In genomic region chr11:72222106-72222891, GRCh38 we compare ENCODE assay signal across 8 cellular contexts. TPM values are rescaled to one million over a fixed set of nuclear protein-coding genes. Genes with fewer than 3 reads are reported as not detected.
DNase-seq lines count a peak whose midpoint lies in the region; ATAC-seq and TF ChIP-seq lines count a peak whose summit lies in the region.

No MANE protein-coding gene starts in this region.

- H3K4me1 ChIP-seq in thymus (ENCODE audit: control insufficient read depth, insufficient read depth, low read length): peaks cover 14% of the 10 kb centered on the region

- no peak for TF ChIP-seq CTCF in kidney epithelial cell (IDR thresholded peaks at IDR 0.05; ENCODE audit: insufficient read depth, low read length, poor library complexity, severe bottlenecking)

- peak overlapping the region; percentile 85 for H3K27ac ChIP-seq in thymus (ENCODE audit: low read depth)

- H3K27me3 ChIP-seq in kidney epithelial cell (ENCODE audit: control insufficient read depth, insufficient read depth, low read length): peaks cover 6% of the 10 kb centered on the region
- no peaks in the 10 kb centered on the region for H3K27me3 ChIP-seq in thymus (ENCODE audit: control insufficient read depth, insufficient read depth)

- no peaks in the 10 kb centered on the region for H3K9me3 Mint-ChIP-seq in activated CD4-positive, alpha-beta T cell treated with anti-CD3 and anti-CD28 coated beads, Interleukin-2, amount 10 ng/mL, durations not matched to agents 7 days and 5 days
- no peaks in the 10 kb centered on the region for H3K9me3 Mint-ChIP-seq in activated naive CD8-positive, alpha-beta T cell (ENCODE audit: low read depth)

- H3K36me3 Mint-ChIP-seq in activated CD4-positive, alpha-beta T cell treated with anti-CD3 and anti-CD28 coated beads, Interleukin-2, amount 10 ng/mL, durations not matched to agents 7 days and 5 days (ENCODE audit: low read depth): peaks cover 4% of the 10 kb centered on the region
- no peaks in the 10 kb centered on the region for H3K36me3 Mint-ChIP-seq in activated naive CD8-positive, alpha-beta T cell

- H3K4me1 Mint-ChIP-seq in activated CD4-positive, alpha-beta T cell treated with anti-CD3 and anti-CD28 coated beads, Interleukin-2, amount 10 ng/mL, durations not matched to agents 7 days and 5 days: peaks cover 36% of the 10 kb centered on the region
- H3K4me1 Mint-ChIP-seq in activated naive CD8-positive, alpha-beta T cell (ENCODE audit: low read depth): peaks cover 25% of the 10 kb centered on the region

- CTCF ChIA-PET in activated CD4-positive, alpha-beta T cell treated with anti-CD3 and anti-CD28 coated beads, Interleukin-2, amount 10 ng/mL, durations not matched to agents 7 days and 5 days (lab: Charles Lee): interaction anchor here (0.8 to 1.5 kb wide), 5 partner anchors 39 to 212 kb away, joined by 3 to 4 read pairs (median 3); partner anchors contain the start of gene CLPB

- H3K27me3 Mint-ChIP-seq in activated CD4-positive, alpha-beta T cell treated with anti-CD3 and anti-CD28 coated beads, Interleukin-2, amount 10 ng/mL, durations not matched to agents 7 days and 5 days: peaks cover 6% of the 10 kb centered on the region
- H3K27me3 Mint-ChIP-seq in activated naive CD8-positive, alpha-beta T cell: no peaks in the 10 kb centered on the region

- peak overlapping the region; percentile 94 for H3K27ac Mint-ChIP-seq in activated CD4-positive, alpha-beta T cell treated with anti-CD3 and anti-CD28 coated beads, Interleukin-2, amount 10 ng/mL, durations not matched to agents 7 days and 5 days
- peak overlapping the region; percentile 73 for H3K27ac Mint-ChIP-seq in activated naive CD8-positive, alpha-beta T cell

- H3K4me3 ChIP-seq in kidney epithelial cell (ENCODE audit: low read depth, low read length) (peak overlapping the region; percentile 77), thymus (ENCODE audit: low read length) (peak overlapping the region; percentile 88)

- H3K36me3 ChIP-seq in kidney epithelial cell (ENCODE audit: control insufficient read depth, insufficient read depth, low read length) (no peaks in the 10 kb centered on the region), thymus (ENCODE audit: control insufficient read depth, insufficient read depth) (no peaks in the 10 kb centered on the region)

- H3K4me3 Mint-ChIP-seq in activated CD4-positive, alpha-beta T cell treated with anti-CD3 and anti-CD28 coated beads, Interleukin-2, amount 10 ng/mL, durations not matched to agents 7 days and 5 days: peak overlapping the region; percentile 96
- H3K4me3 Mint-ChIP-seq in activated naive CD8-positive, alpha-beta T cell: peak overlapping the region; percentile 87

- no peak for DNase-seq in activated CD4-positive, alpha-beta T cell treated with anti-CD3 and anti-CD28 coated beads, Interleukin-2, amount 10 ng/mL, durations not matched to agents 7 days and 5 days
- no peak for DNase-seq in activated CD4-positive, alpha-beta T cell treated with anti-CD3 and anti-CD28 coated beads, Interleukin-2, amount 50 U/mL, for 4 hours
- DNase-seq in kidney epithelial cell (ENCODE audit: low read depth): no peak
- no peak for DNase-seq in NCI-H1694 (lab: John Stamatoyannopoulos, UW)

- WGBS in thymus: 95% methylated on average over 6 of the region's 6 CpGs

- no peaks in the 10 kb centered on the region for H3K9me3 ChIP-seq in thymus (ENCODE audit: control insufficient read depth)

- POLR2A ChIA-PET in activated CD4-positive, alpha-beta T cell treated with anti-CD3 and anti-CD28 coated beads, Interleukin-2, amount 10 ng/mL, durations not matched to agents 7 days and 5 days (lab: Charles Lee): no interaction called here

- ATAC-seq in HG02938 (IDR thresholded peaks at IDR 0.05; ENCODE audit: unreplicated experiment) (no peak), HG02678 (IDR thresholded peaks at IDR 0.05; ENCODE audit: unreplicated experiment) (no peak)

RNA-seq across cellular contexts. Expression of gene INPPL1, which starts 2.3 kb away (rescaled TPM):
- total RNA-seq in activated CD4-positive, alpha-beta T cell treated with anti-CD3 and anti-CD28 coated beads, Interleukin-2, amount 10 ng/mL, durations not matched to agents 7 days and 5 days: 100 to 1,000 TPM; 112 to 122 TPM
- total RNA-seq in kidney epithelial cell: 93.1 and 113 TPM in 2 replicates
- polyA plus RNA-seq in thymus: 58.3 TPM

RNA-seq across cellular contexts. Expression of gene FOLR2, which starts 5.7 kb away (rescaled TPM):
- not detected for total RNA-seq in activated CD4-positive, alpha-beta T cell treated with anti-CD3 and anti-CD28 coated beads, Interleukin-2, amount 10 ng/mL, durations not matched to agents 7 days and 5 days
- total RNA-seq in kidney epithelial cell: not detected in 2 replicates
- 32.7 TPM for polyA plus RNA-seq in thymus

RNA-seq across cellular contexts. Expression of gene PHOX2A, which starts 21.7 kb away (rescaled TPM):
- not detected for total RNA-seq in activated CD4-positive, alpha-beta T cell treated with anti-CD3 and anti-CD28 coated beads, Interleukin-2, amount 10 ng/mL, durations not matched to agents 7 days and 5 days
- total RNA-seq in kidney epithelial cell: not detected in 2 replicates
- 0.11 TPM for polyA plus RNA-seq in thymus

RNA-seq across cellular contexts. Expression of gene FOLR1, which starts 30.4 kb away (rescaled TPM):
- total RNA-seq in activated CD4-positive, alpha-beta T cell treated with anti-CD3 and anti-CD28 coated beads, Interleukin-2, amount 10 ng/mL, durations not matched to agents 7 days and 5 days: not detected
- 0.55 and 1.7 TPM in 2 replicates for total RNA-seq in kidney epithelial cell
- polyA plus RNA-seq in thymus: 0.98 TPM
